In genomic region chr19:53102186-53102585, GRCh38 we compare ENCODE assay signal across 1 cellular context.
TF ChIP-seq lines count a peak whose summit lies in the region.

No MANE protein-coding gene starts in this region.

TF ChIP-seq in K562, 482 proteins besides CTCF, POLR2A, EP300 and RAD21:
- TF ChIP-seq ZNF318 (IDR thresholded peaks at IDR 0.05; ENCODE audit: borderline replicate concordance in 1 of 2, low read depth in 1 of 2) (no peak), CBFB (CRISPR knock-in tag; IDR thresholded peaks at IDR 0.05) (0 out of 2 replicates have a peak, but pooled peaks have one; percentile 36), FOXK2 (conservative IDR thresholded peaks at IDR 0.05 in 1 of 2, IDR thresholded peaks at IDR 0.05 in 1 of 2; ENCODE audit: low read depth in 2 of 2) (peak in 1 of 2 experiments; percentile 16; a peak in 1 of 4 replicates), SIN3A (IDR thresholded peaks at IDR 0.05; ENCODE audit: borderline replicate concordance in 2 of 2, control insufficient read depth in 1 of 2, low read depth in 2 of 2, low read length in 2 of 2) (0 out of 4 replicates have a peak, but pooled peaks of 1 of the 2 experiments have one; percentile 23), TRIM24 (IDR thresholded peaks at IDR 0.05) (peak in 1 of 2 experiments; percentile 2; a peak in 1 of 4 replicates), OTX1 (CRISPR knock-in tag; IDR thresholded peaks at IDR 0.05) (0 out of 2 replicates have a peak, but pooled peaks have one; percentile 31), XRCC3 (IDR thresholded peaks at IDR 0.05) (no peak), NKRF (IDR thresholded peaks at IDR 0.05; ENCODE audit: borderline replicate concordance) (0 out of 2 replicates have a peak, but pooled peaks have one; percentile 47), ZNF263 (CRISPR knock-in tag; IDR thresholded peaks at IDR 0.05; ENCODE audit: borderline replicate concordance) (peak; percentile 41; the same call in 1 of the 2 replicates)
TF ChIP-seq in K562: peak in this region for 7.
